ENCODE assay signal across 1 cellular context in genomic region chr17:72121164-72122001, GRCh38.
TF ChIP-seq lines count a peak whose summit lies in the region.

No MANE protein-coding gene starts in this region.

TF ChIP-seq in HepG2, 621 proteins besides CTCF, POLR2A, EP300 and RAD21 (continued from another document and continues in another):
- TF ChIP-seq, protein P1, sequence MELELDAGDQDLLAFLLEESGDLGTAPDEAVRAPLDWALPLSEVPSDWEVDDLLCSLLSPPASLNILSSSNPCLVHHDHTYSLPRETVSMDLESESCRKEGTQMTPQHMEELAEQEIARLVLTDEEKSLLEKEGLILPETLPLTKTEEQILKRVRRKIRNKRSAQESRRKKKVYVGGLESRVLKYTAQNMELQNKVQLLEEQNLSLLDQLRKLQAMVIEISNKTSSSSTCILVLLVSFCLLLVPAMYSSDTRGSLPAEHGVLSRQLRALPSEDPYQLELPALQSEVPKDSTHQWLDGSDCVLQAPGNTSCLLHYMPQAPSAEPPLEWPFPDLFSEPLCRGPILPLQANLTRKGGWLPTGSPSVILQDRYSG (CRISPR knock-in tag; IDR thresholded peaks at IDR 0.05): no peak; the same call in 1 of the 2 replicates
- TF ChIP-seq KLF6 (CRISPR knock-in tag; IDR thresholded peaks at IDR 0.05) (no peak), ATRX (CRISPR knock-in tag; IDR thresholded peaks at IDR 0.05; ENCODE audit: borderline replicate concordance) (no peak), MEIS1 (CRISPR knock-in tag; IDR thresholded peaks at IDR 0.05; ENCODE audit: borderline replicate concordance) (peak; percentile 88), ZBTB20 (CRISPR knock-in tag; IDR thresholded peaks at IDR 0.05; ENCODE audit: borderline replicate concordance, low read depth) (peak; percentile 75; the same call in 1 of the 2 replicates), ZNF776 (CRISPR knock-in tag; IDR thresholded peaks at IDR 0.05) (peak; percentile 72), ZNF703 (CRISPR knock-in tag; IDR thresholded peaks at IDR 0.05; ENCODE audit: borderline replicate concordance) (peak; percentile 61; the same call in 1 of the 2 replicates), NFE2L2 (IDR thresholded peaks at IDR 0.05; ENCODE audit: low read length) (no peak), FOXP1 (IDR thresholded peaks at IDR 0.05) (no peak), FOXP1 (CRISPR knock-in tag; IDR thresholded peaks at IDR 0.05) (no peak), ZNF24 (IDR thresholded peaks at IDR 0.05) (no peak), SPEN (CRISPR knock-in tag; IDR thresholded peaks at IDR 0.05; ENCODE audit: low read depth) (peak; percentile 72), PPARG (CRISPR knock-in tag; conservative IDR thresholded peaks at IDR 0.05) (no peak), XRCC5 (optimal IDR thresholded peaks at IDR 0.05; ENCODE audit: low read length) (peak; percentile 57), ZFP82 (CRISPR knock-in tag; IDR thresholded peaks at IDR 0.05; ENCODE audit: borderline replicate concordance) (peak; percentile 71; the same call in 1 of the 2 replicates), MIXL1 (CRISPR knock-in tag; IDR thresholded peaks at IDR 0.05) (no peak), MTERF4 (CRISPR knock-in tag; IDR thresholded peaks at IDR 0.05) (no peak), RFX5 (IDR thresholded peaks at IDR 0.05; ENCODE audit: low read depth, low read length) (no peak), JUND (CRISPR knock-in tag; IDR thresholded peaks at IDR 0.05) (no peak), SIX1 (CRISPR knock-in tag; IDR thresholded peaks at IDR 0.05; ENCODE audit: borderline replicate concordance) (no peak), ZFP1 (CRISPR knock-in tag; IDR thresholded peaks at IDR 0.05) (no peak), ZNF704 (CRISPR knock-in tag; IDR thresholded peaks at IDR 0.05; ENCODE audit: borderline replicate concordance) (peak; percentile 90; the same call in 1 of the 2 replicates), ATF5 (CRISPR knock-in tag; IDR thresholded peaks at IDR 0.05; ENCODE audit: low read depth) (no peak), HIVEP1 (CRISPR knock-in tag; IDR thresholded peaks at IDR 0.05) (peak; percentile 61), JARID2 (CRISPR knock-in tag; IDR thresholded peaks at IDR 0.05; ENCODE audit: insufficient replicate concordance) (no peak), ZSCAN12 (CRISPR knock-in tag; IDR thresholded peaks at IDR 0.05) (no peak), SOX6 (IDR thresholded peaks at IDR 0.05) (no peak), SOX6 (CRISPR knock-in tag; IDR thresholded peaks at IDR 0.05) (peak; percentile 19; the same call in 1 of the 2 replicates), ZNF607 (CRISPR knock-in tag; IDR thresholded peaks at IDR 0.05; ENCODE audit: borderline replicate concordance) (no peak), BCL6 (CRISPR knock-in tag; IDR thresholded peaks at IDR 0.05) (peak; percentile 45), MIER2 (CRISPR knock-in tag; IDR thresholded peaks at IDR 0.05) (no peak), ZNF510 (CRISPR knock-in tag; IDR thresholded peaks at IDR 0.05; ENCODE audit: low read depth) (peak; percentile 42; the same call in 1 of the 2 replicates), MED1 (CRISPR knock-in tag; IDR thresholded peaks at IDR 0.05) (peak; percentile 31; the same call in 1 of the 2 replicates), ARID2 (CRISPR knock-in tag; IDR thresholded peaks at IDR 0.05; ENCODE audit: borderline replicate concordance) (no peak), SRSF9 (IDR thresholded peaks at IDR 0.05; ENCODE audit: borderline replicate concordance, insufficient read depth, low read depth, low read length, poor library complexity, severe bottlenecking) (no peak), CBFB (CRISPR knock-in tag; IDR thresholded peaks at IDR 0.05) (peak; percentile 18; the same call in 1 of the 2 replicates), DPF2 (CRISPR knock-in tag; IDR thresholded peaks at IDR 0.05; ENCODE audit: borderline replicate concordance, low read depth) (no peak; the same call in 1 of the 2 replicates), AKAP8 (CRISPR knock-in tag; IDR thresholded peaks at IDR 0.05) (0 out of 2 replicates have a peak, but pooled peaks have one; percentile 35), NRL (CRISPR knock-in tag; IDR thresholded peaks at IDR 0.05; ENCODE audit: borderline replicate concordance) (peak; percentile 85), ZSCAN30 (CRISPR knock-in tag; IDR thresholded peaks at IDR 0.05) (no peak), MAFG (CRISPR knock-in tag; IDR thresholded peaks at IDR 0.05) (no peak), ZSCAN20 (CRISPR knock-in tag; IDR thresholded peaks at IDR 0.05; ENCODE audit: borderline replicate concordance) (no peak), NFRKB (IDR thresholded peaks at IDR 0.05) (no peak), JUN (CRISPR knock-in tag; IDR thresholded peaks at IDR 0.05) (no peak), ZNF350 (CRISPR knock-in tag; IDR thresholded peaks at IDR 0.05; ENCODE audit: borderline replicate concordance, low read depth) (no peak; the same call in 1 of the 2 replicates)
- TF ChIP-seq, protein P2, sequence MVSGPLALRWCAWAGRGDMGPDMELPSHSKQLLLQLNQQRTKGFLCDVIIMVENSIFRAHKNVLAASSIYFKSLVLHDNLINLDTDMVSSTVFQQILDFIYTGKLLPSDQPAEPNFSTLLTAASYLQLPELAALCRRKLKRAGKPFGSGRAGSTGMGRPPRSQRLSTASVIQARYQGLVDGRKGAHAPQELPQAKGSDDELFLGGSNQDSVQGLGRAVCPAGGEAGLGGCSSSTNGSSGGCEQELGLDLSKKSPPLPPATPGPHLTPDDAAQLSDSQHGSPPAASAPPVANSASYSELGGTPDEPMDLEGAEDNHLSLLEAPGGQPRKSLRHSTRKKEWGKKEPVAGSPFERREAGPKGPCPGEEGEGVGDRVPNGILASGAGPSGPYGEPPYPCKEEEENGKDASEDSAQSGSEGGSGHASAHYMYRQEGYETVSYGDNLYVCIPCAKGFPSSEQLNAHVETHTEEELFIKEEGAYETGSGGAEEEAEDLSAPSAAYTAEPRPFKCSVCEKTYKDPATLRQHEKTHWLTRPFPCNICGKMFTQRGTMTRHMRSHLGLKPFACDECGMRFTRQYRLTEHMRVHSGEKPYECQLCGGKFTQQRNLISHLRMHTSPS (CRISPR knock-in tag; IDR thresholded peaks at IDR 0.05; ENCODE audit: low read depth): peak; percentile 74
- TF ChIP-seq, protein P3, sequence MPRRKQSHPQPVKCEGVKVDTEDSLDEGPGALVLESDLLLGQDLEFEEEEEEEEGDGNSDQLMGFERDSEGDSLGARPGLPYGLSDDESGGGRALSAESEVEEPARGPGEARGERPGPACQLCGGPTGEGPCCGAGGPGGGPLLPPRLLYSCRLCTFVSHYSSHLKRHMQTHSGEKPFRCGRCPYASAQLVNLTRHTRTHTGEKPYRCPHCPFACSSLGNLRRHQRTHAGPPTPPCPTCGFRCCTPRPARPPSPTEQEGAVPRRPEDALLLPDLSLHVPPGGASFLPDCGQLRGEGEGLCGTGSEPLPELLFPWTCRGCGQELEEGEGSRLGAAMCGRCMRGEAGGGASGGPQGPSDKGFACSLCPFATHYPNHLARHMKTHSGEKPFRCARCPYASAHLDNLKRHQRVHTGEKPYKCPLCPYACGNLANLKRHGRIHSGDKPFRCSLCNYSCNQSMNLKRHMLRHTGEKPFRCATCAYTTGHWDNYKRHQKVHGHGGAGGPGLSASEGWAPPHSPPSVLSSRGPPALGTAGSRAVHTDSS (CRISPR knock-in tag; conservative IDR thresholded peaks at IDR 0.05): no peak
- TF ChIP-seq, protein P4, sequence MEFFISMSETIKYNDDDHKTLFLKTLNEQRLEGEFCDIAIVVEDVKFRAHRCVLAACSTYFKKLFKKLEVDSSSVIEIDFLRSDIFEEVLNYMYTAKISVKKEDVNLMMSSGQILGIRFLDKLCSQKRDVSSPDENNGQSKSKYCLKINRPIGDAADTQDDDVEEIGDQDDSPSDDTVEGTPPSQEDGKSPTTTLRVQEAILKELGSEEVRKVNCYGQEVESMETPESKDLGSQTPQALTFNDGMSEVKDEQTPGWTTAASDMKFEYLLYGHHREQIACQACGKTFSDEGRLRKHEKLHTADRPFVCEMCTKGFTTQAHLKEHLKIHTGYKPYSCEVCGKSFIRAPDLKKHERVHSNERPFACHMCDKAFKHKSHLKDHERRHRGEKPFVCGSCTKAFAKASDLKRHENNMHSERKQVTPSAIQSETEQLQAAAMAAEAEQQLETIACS (CRISPR knock-in tag; IDR thresholded peaks at IDR 0.05): no peak
- TF ChIP-seq, protein P5, sequence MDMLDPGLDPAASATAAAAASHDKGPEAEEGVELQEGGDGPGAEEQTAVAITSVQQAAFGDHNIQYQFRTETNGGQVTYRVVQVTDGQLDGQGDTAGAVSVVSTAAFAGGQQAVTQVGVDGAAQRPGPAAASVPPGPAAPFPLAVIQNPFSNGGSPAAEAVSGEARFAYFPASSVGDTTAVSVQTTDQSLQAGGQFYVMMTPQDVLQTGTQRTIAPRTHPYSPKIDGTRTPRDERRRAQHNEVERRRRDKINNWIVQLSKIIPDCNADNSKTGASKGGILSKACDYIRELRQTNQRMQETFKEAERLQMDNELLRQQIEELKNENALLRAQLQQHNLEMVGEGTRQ (IDR thresholded peaks at IDR 0.05; ENCODE audit: low read depth, low read length): no peak
- TF ChIP-seq, protein P5 (CRISPR knock-in tag; IDR thresholded peaks at IDR 0.05; ENCODE audit: borderline replicate concordance): no peak
- TF ChIP-seq, protein P6, sequence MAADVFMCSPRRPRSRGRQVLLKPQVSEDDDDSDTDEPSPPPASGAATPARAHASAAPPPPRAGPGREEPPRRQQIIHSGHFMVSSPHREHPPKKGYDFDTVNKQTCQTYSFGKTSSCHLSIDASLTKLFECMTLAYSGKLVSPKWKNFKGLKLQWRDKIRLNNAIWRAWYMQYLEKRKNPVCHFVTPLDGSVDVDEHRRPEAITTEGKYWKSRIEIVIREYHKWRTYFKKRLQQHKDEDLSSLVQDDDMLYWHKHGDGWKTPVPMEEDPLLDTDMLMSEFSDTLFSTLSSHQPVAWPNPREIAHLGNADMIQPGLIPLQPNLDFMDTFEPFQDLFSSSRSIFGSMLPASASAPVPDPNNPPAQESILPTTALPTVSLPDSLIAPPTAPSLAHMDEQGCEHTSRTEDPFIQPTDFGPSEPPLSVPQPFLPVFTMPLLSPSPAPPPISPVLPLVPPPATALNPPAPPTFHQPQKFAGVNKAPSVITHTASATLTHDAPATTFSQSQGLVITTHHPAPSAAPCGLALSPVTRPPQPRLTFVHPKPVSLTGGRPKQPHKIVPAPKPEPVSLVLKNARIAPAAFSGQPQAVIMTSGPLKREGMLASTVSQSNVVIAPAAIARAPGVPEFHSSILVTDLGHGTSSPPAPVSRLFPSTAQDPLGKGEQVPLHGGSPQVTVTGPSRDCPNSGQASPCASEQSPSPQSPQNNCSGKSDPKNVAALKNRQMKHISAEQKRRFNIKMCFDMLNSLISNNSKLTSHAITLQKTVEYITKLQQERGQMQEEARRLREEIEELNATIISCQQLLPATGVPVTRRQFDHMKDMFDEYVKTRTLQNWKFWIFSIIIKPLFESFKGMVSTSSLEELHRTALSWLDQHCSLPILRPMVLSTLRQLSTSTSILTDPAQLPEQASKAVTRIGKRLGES (CRISPR knock-in tag; IDR thresholded peaks at IDR 0.05; ENCODE audit: borderline replicate concordance): no peak; the same call in 1 of the 2 replicates
- TF ChIP-seq, protein P7, sequence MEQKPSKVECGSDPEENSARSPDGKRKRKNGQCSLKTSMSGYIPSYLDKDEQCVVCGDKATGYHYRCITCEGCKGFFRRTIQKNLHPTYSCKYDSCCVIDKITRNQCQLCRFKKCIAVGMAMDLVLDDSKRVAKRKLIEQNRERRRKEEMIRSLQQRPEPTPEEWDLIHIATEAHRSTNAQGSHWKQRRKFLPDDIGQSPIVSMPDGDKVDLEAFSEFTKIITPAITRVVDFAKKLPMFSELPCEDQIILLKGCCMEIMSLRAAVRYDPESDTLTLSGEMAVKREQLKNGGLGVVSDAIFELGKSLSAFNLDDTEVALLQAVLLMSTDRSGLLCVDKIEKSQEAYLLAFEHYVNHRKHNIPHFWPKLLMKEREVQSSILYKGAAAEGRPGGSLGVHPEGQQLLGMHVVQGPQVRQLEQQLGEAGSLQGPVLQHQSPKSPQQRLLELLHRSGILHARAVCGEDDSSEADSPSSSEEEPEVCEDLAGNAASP (CRISPR knock-in tag; IDR thresholded peaks at IDR 0.05; ENCODE audit: borderline replicate concordance): no peak; the same call in 1 of the 2 replicates
